In the genomic region with DNA sequence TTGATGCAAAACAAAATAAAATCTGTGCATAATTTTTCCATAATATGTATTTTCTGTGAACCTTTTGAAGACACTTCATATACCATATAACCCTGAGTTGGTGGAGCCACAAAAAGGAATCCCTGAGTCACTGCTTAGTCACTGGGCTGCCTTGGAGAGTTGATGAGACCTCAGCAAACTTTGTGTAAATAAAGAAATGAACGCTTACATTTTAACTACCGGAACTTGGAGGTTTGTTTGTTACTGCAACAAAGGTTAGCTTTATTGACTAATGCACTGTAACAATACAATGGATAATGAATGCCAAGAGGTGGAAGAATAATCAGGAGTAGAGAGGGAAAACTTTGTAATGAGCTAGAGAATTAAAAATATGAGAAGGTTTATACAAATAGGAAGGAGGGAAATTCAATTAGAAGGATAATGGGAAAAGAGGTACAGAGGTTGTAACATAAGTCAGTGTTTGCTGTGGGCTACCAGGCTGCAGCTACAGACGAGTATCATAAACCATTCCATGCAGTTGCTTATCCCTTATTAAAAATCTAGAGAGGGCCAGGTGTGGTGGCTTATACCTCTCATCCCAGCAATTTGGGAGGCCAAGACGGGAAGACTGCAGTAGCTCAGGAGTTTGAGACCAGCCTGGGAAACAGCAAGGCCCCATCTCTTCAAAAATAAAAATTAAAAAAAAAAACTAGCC, we compare ENCODE assay signal across 1 cellular context.
TF ChIP-seq lines count a peak whose summit lies in the region.

No MANE protein-coding gene starts in this region.

TF ChIP-seq in HepG2, 621 proteins besides CTCF, POLR2A, EP300 and RAD21 (continued from another document):
- TF ChIP-seq, protein P1, sequence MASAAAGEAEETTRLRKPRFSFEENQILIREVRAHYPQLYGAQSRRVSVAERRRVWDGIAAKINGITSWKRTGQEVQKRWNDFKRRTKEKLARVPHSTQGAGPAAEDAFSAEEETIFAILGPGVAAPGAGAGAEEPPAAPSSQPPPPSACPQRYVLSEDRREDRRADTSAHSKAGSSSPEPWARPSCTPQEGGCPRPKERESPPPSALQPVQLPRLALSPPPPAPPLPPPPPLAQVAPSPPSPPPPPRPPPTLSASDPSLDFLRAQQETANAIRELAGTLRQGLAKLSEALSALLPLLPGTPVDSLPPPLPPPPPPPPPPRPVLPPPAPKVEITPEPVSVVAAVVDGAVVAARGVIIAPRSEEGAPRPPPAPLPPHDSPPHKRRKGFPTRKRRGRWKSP (CRISPR knock-in tag; IDR thresholded peaks at IDR 0.05): no peak
- no peak for TF ChIP-seq ZNF354B (CRISPR knock-in tag; IDR thresholded peaks at IDR 0.05)
- TF ChIP-seq, protein P2, sequence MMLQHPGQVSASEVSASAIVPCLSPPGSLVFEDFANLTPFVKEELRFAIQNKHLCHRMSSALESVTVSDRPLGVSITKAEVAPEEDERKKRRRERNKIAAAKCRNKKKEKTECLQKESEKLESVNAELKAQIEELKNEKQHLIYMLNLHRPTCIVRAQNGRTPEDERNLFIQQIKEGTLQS (CRISPR knock-in tag; IDR thresholded peaks at IDR 0.05): no peak
- peak; percentile 80; the same call in 1 of the 2 replicates for TF ChIP-seq SOX5 (CRISPR knock-in tag; IDR thresholded peaks at IDR 0.05; ENCODE audit: borderline replicate concordance)
- TF ChIP-seq RFX3 (CRISPR knock-in tag; IDR thresholded peaks at IDR 0.05): no peak
- no peak for TF ChIP-seq SP2 (CRISPR knock-in tag; IDR thresholded peaks at IDR 0.05)
- no peak for TF ChIP-seq ZNF713 (CRISPR knock-in tag; IDR thresholded peaks at IDR 0.05)
- TF ChIP-seq RBM22 (optimal IDR thresholded peaks at IDR 0.05; ENCODE audit: low read length): no peak
- no peak for TF ChIP-seq HES4 (CRISPR knock-in tag; IDR thresholded peaks at IDR 0.05; ENCODE audit: borderline replicate concordance)
- TF ChIP-seq FOXA3 (CRISPR knock-in tag; IDR thresholded peaks at IDR 0.05): peak; percentile 76
- TF ChIP-seq, protein P3, sequence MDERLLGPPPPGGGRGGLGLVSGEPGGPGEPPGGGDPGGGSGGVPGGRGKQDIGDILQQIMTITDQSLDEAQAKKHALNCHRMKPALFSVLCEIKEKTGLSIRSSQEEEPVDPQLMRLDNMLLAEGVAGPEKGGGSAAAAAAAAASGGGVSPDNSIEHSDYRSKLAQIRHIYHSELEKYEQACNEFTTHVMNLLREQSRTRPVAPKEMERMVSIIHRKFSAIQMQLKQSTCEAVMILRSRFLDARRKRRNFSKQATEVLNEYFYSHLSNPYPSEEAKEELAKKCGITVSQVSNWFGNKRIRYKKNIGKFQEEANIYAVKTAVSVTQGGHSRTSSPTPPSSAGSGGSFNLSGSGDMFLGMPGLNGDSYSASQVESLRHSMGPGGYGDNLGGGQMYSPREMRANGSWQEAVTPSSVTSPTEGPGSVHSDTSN (CRISPR knock-in tag; IDR thresholded peaks at IDR 0.05): no peak
- TF ChIP-seq ZZZ3 (CRISPR knock-in tag; IDR thresholded peaks at IDR 0.05; ENCODE audit: borderline replicate concordance): no peak
- TF ChIP-seq, protein P4, sequence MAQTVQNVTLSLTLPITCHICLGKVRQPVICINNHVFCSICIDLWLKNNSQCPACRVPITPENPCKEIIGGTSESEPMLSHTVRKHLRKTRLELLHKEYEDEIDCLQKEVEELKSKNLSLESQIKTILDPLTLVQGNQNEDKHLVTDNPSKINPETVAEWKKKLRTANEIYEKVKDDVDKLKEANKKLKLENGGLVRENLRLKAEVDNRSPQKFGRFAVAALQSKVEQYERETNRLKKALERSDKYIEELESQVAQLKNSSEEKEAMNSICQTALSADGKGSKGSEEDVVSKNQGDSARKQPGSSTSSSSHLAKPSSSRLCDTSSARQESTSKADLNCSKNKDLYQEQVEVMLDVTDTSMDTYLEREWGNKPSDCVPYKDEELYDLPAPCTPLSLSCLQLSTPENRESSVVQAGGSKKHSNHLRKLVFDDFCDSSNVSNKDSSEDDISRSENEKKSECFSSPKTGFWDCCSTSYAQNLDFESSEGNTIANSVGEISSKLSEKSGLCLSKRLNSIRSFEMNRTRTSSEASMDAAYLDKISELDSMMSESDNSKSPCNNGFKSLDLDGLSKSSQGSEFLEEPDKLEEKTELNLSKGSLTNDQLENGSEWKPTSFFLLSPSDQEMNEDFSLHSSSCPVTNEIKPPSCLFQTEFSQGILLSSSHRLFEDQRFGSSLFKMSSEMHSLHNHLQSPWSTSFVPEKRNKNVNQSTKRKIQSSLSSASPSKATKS (CRISPR knock-in tag; IDR thresholded peaks at IDR 0.05): no peak
- TF ChIP-seq FOSL2 (CRISPR knock-in tag; IDR thresholded peaks at IDR 0.05): peak; percentile 75
- TF ChIP-seq, protein P5, sequence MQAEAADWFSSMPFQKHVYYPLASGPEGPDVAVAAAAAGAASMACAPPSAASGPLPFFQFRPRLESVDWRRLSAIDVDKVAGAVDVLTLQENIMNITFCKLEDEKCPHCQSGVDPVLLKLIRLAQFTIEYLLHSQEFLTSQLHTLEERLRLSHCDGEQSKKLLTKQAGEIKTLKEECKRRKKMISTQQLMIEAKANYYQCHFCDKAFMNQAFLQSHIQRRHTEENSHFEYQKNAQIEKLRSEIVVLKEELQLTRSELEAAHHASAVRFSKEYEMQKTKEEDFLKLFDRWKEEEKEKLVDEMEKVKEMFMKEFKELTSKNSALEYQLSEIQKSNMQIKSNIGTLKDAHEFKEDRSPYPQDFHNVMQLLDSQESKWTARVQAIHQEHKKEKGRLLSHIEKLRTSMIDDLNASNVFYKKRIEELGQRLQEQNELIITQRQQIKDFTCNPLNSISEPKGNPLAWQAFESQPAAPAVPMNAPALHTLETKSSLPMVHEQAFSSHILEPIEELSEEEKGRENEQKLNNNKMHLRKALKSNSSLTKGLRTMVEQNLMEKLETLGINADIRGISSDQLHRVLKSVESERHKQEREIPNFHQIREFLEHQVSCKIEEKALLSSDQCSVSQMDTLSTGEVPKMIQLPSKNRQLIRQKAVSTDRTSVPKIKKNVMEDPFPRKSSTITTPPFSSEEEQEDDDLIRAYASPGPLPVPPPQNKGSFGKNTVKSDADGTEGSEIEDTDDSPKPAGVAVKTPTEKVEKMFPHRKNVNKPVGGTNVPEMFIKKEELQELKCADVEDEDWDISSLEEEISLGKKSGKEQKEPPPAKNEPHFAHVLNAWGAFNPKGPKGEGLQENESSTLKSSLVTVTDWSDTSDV (CRISPR knock-in tag; IDR thresholded peaks at IDR 0.05): no peak
- TF ChIP-seq, protein P6, sequence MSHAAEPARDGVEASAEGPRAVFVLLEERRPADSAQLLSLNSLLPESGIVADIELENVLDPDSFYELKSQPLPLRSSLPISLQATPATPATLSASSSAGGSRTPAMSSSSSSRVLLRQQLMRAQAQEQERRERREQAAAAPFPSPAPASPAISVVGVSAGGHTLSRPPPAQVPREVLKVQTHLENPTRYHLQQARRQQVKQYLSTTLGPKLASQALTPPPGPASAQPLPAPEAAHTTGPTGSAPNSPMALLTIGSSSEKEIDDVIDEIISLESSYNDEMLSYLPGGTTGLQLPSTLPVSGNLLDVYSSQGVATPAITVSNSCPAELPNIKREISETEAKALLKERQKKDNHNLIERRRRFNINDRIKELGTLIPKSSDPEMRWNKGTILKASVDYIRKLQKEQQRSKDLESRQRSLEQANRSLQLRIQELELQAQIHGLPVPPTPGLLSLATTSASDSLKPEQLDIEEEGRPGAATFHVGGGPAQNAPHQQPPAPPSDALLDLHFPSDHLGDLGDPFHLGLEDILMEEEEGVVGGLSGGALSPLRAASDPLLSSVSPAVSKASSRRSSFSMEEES (CRISPR knock-in tag; IDR thresholded peaks at IDR 0.05): no peak
- 0 out of 2 replicates have a peak, but pooled peaks have one; percentile 8 for TF ChIP-seq ZNF644 (CRISPR knock-in tag; IDR thresholded peaks at IDR 0.05; ENCODE audit: low read depth)
- TF ChIP-seq SIX1 (CRISPR knock-in tag; IDR thresholded peaks at IDR 0.05; ENCODE audit: borderline replicate concordance): no peak
- TF ChIP-seq REL (CRISPR knock-in tag; conservative IDR thresholded peaks at IDR 0.05): no peak
- no peak for TF ChIP-seq RNF2 (conservative IDR thresholded peaks at IDR 0.05; ENCODE audit: low read depth)
- no peak for TF ChIP-seq SP5 (CRISPR knock-in tag; IDR thresholded peaks at IDR 0.05; ENCODE audit: borderline replicate concordance, low read depth)
- TF ChIP-seq SOX13 (IDR thresholded peaks at IDR 0.05): no peak; the same call in 1 of the 2 replicates
- TF ChIP-seq SOX13 (CRISPR knock-in tag; conservative IDR thresholded peaks at IDR 0.05 in 1 of 2, IDR thresholded peaks at IDR 0.05 in 1 of 2): peak in 1 of 2 experiments; percentile 74; a peak in 2 of 4 replicates
- no peak for TF ChIP-seq KAT7 (CRISPR knock-in tag; IDR thresholded peaks at IDR 0.05; ENCODE audit: borderline replicate concordance)
- TF ChIP-seq ZNF12 (CRISPR knock-in tag; IDR thresholded peaks at IDR 0.05): peak; percentile 96
- no peak for TF ChIP-seq ZIK1 (CRISPR knock-in tag; IDR thresholded peaks at IDR 0.05; ENCODE audit: borderline replicate concordance, low read depth)
- TF ChIP-seq ZC3H4 (CRISPR knock-in tag; IDR thresholded peaks at IDR 0.05; ENCODE audit: borderline replicate concordance): no peak
- TF ChIP-seq GABPA (IDR thresholded peaks at IDR 0.05; ENCODE audit: low read depth, low read length): no peak
- TF ChIP-seq GABPA (CRISPR knock-in tag; IDR thresholded peaks at IDR 0.05; ENCODE audit: low read depth): peak; percentile 54; the same call in 1 of the 2 replicates
- TF ChIP-seq, protein P7, sequence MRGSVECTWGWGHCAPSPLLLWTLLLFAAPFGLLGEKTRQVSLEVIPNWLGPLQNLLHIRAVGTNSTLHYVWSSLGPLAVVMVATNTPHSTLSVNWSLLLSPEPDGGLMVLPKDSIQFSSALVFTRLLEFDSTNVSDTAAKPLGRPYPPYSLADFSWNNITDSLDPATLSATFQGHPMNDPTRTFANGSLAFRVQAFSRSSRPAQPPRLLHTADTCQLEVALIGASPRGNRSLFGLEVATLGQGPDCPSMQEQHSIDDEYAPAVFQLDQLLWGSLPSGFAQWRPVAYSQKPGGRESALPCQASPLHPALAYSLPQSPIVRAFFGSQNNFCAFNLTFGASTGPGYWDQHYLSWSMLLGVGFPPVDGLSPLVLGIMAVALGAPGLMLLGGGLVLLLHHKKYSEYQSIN (CRISPR knock-in tag; IDR thresholded peaks at IDR 0.05; ENCODE audit: borderline replicate concordance): no peak
- TF ChIP-seq, protein P8, sequence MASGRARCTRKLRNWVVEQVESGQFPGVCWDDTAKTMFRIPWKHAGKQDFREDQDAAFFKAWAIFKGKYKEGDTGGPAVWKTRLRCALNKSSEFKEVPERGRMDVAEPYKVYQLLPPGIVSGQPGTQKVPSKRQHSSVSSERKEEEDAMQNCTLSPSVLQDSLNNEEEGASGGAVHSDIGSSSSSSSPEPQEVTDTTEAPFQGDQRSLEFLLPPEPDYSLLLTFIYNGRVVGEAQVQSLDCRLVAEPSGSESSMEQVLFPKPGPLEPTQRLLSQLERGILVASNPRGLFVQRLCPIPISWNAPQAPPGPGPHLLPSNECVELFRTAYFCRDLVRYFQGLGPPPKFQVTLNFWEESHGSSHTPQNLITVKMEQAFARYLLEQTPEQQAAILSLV (CRISPR knock-in tag; IDR thresholded peaks at IDR 0.05; ENCODE audit: borderline replicate concordance): no peak
- TF ChIP-seq, protein P9, sequence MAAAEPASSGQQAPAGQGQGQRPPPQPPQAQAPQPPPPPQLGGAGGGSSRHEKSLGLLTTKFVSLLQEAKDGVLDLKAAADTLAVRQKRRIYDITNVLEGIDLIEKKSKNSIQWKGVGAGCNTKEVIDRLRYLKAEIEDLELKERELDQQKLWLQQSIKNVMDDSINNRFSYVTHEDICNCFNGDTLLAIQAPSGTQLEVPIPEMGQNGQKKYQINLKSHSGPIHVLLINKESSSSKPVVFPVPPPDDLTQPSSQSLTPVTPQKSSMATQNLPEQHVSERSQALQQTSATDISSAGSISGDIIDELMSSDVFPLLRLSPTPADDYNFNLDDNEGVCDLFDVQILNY (CRISPR knock-in tag; conservative IDR thresholded peaks at IDR 0.05): no peak
- no peak for TF ChIP-seq ZNF256 (CRISPR knock-in tag; conservative IDR thresholded peaks at IDR 0.05)
- no peak for TF ChIP-seq SAFB2 (CRISPR knock-in tag; IDR thresholded peaks at IDR 0.05; ENCODE audit: borderline replicate concordance, low read depth)
- no peak for TF ChIP-seq SIX4 (CRISPR knock-in tag; IDR thresholded peaks at IDR 0.05)
- no peak for TF ChIP-seq SOX6 (IDR thresholded peaks at IDR 0.05)
- peak; percentile 67 for TF ChIP-seq SOX6 (CRISPR knock-in tag; IDR thresholded peaks at IDR 0.05)
- TF ChIP-seq ZNF121 (CRISPR knock-in tag; IDR thresholded peaks at IDR 0.05): no peak
- no peak for TF ChIP-seq ZNF235 (CRISPR knock-in tag; IDR thresholded peaks at IDR 0.05; ENCODE audit: borderline replicate concordance)
- no peak for TF ChIP-seq HMGA1 (CRISPR knock-in tag; conservative IDR thresholded peaks at IDR 0.05)
- TF ChIP-seq ZNF17 (CRISPR knock-in tag; IDR thresholded peaks at IDR 0.05): no peak
- 0 out of 2 replicates have a peak, but pooled peaks have one; percentile 13 for TF ChIP-seq FOXK1 (CRISPR knock-in tag; IDR thresholded peaks at IDR 0.05; ENCODE audit: borderline replicate concordance, low read depth)
- no peak for TF ChIP-seq HMG20B (CRISPR knock-in tag; conservative IDR thresholded peaks at IDR 0.05)
- TF ChIP-seq HNRNPH1 (optimal IDR thresholded peaks at IDR 0.05; ENCODE audit: low read depth, low read length): no peak
- TF ChIP-seq AGO1 (IDR thresholded peaks at IDR 0.05; ENCODE audit: low read depth, low read length, poor library complexity, severe bottlenecking): no peak
- TF ChIP-seq ZNF709 (CRISPR knock-in tag; IDR thresholded peaks at IDR 0.05): no peak
- TF ChIP-seq ZNF605 (CRISPR knock-in tag; IDR thresholded peaks at IDR 0.05): no peak
- TF ChIP-seq ZNF577 (CRISPR knock-in tag; IDR thresholded peaks at IDR 0.05; ENCODE audit: borderline replicate concordance, low read depth): no peak
- TF ChIP-seq SRF (IDR thresholded peaks at IDR 0.05; ENCODE audit: low read depth, low read length): no peak
- TF ChIP-seq, protein P10, sequence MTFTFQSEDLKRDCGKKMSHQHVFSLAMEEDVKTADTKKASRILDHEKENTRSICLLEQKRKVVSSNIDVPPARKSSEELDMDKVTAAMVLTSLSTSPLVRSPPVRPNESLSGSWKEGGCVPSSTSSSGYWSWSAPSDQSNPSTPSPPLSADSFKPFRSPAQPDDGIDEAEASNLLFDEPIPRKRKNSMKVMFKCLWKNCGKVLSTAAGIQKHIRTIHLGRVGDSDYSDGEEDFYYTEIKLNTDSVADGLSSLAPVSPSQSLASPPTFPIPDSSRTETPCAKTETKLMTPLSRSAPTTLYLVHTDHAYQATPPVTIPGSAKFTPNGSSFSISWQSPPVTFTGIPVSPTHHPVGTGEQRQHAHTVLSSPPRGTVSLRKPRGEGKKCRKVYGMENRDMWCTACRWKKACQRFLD (CRISPR knock-in tag; IDR thresholded peaks at IDR 0.05; ENCODE audit: borderline replicate concordance): no peak
- no peak for TF ChIP-seq JUNB (CRISPR knock-in tag; IDR thresholded peaks at IDR 0.05; ENCODE audit: borderline replicate concordance)
- TF ChIP-seq SP140L (CRISPR knock-in tag; IDR thresholded peaks at IDR 0.05; ENCODE audit: borderline replicate concordance): no peak
- no peak for TF ChIP-seq SALL1 (CRISPR knock-in tag; IDR thresholded peaks at IDR 0.05)
TF ChIP-seq in HepG2: peak in this region for 20.
